ENCODE assay signal across 4 cellular contexts in genomic region chr3:152873314-152873713, GRCh38. TPM values are rescaled to one million over a fixed set of nuclear protein-coding genes. Genes with fewer than 3 reads are reported as not detected.
DNase-seq lines count a peak whose midpoint lies in the region; ATAC-seq, FAIRE-seq and TF ChIP-seq lines count a peak whose summit lies in the region.
"Not testable (repeated sequence)": the region's sequence is repeated elsewhere in the genome, so short reads cannot be mapped to it uniquely, and the experiment has no call there.
"Had no signal": no experiment of that assay in that cellular context is flagged by ENCODE, and none has a peak within 500 bp of the region (broad histone marks: within the 10 kb centered on the region; RNA-seq: fewer than 3 reads in every experiment).

No MANE protein-coding gene starts in this region.

- in situ Hi-C loops in K562 (cut with MboI), result not testable (repeated sequence)

- ATAC-seq in K562, result not testable (repeated sequence)

- CTCF ChIA-PET in K562 (lab: Yijun Ruan, JAX; ENCODE audit: low intra/inter-chr PET ratio), result not testable (repeated sequence)

- H3K4me3 ChIP-seq in K562, result not testable (repeated sequence)

- not testable (repeated sequence) for TF ChIP-seq RAD21 in K562 (CRISPR knock-in tag; conservative IDR thresholded peaks at IDR 0.05 in 1 of 2, IDR thresholded peaks at IDR 0.05 in 1 of 2)

- H3K9ac ChIP-seq in K562 (ENCODE audit: insufficient read depth in 1 of 2, low read depth in 2 of 2, low read length in 2 of 2), result not testable (repeated sequence)

- DNase-seq in K562 (ENCODE audit: extremely low read depth in 1 of 4, low spot score in 3 of 4), result not testable (repeated sequence)

- not testable (repeated sequence) for H3K27me3 ChIP-seq in K562 (ENCODE audit: control insufficient read depth in 2 of 2, insufficient read depth in 2 of 2, low read length in 2 of 2)

- not testable (repeated sequence) for TF ChIP-seq POLR2A in K562 (conservative IDR thresholded peaks at IDR 0.05)

- not testable (repeated sequence) for TF ChIP-seq EP300 in K562 (IDR thresholded peaks at IDR 0.05; ENCODE audit: low read length)

- not testable (repeated sequence) for H2AFZ ChIP-seq in K562 (ENCODE audit: low read depth, low read length)

- intact Hi-C loops in K562 (cut with micrococcal nuclease), result not testable (repeated sequence)

- not testable (repeated sequence) for H4K20me1 ChIP-seq in K562 (replicated peaks; ENCODE audit: control insufficient read depth, insufficient read depth, low read length)

- H3K36me3 ChIP-seq in K562 (ENCODE audit: control insufficient read depth, insufficient read depth, low read length), result not testable (repeated sequence)

- not testable (repeated sequence) for H3K4me1 ChIP-seq in K562 (replicated peaks in 1 of 2; ENCODE audit: control insufficient read depth in 2 of 2, insufficient read depth in 2 of 2, low read length in 2 of 2)

- not testable (repeated sequence) for H3K4me2 ChIP-seq in K562 (ENCODE audit: insufficient read depth, low read length)

- not testable (repeated sequence) for H3K9me3 ChIP-seq in K562 (replicated peaks; ENCODE audit: control insufficient read depth, insufficient read depth, low read depth, low read length)

- not testable (repeated sequence) for H3K79me2 ChIP-seq in K562 (ENCODE audit: control insufficient read depth, insufficient read depth, low read length)

- not testable (repeated sequence) for TF ChIP-seq CTCF in K562 (IDR thresholded peaks at IDR 0.05 in 2 of 3, conservative IDR thresholded peaks at IDR 0.05 in 1 of 3; ENCODE audit: insufficient read depth in 2 of 3, low read depth in 1 of 3, low read length in 3 of 3)

- FAIRE-seq in K562 (lab: Jason Lieb, UNC), result not testable (repeated sequence)

- BruUV-seq in K562 (replicated peaks; lab: Mats Ljungman, UMichigan), result not testable (repeated sequence)

- not testable (repeated sequence) for H3K27ac ChIP-seq in K562 (ENCODE audit: extremely low read depth, low read depth, low read length)

- POLR2A ChIA-PET in K562 (lab: Yijun Ruan, JAX), result not testable (repeated sequence)

- not testable (repeated sequence) for H3K9me1 ChIP-seq in K562 (ENCODE audit: control insufficient read depth, insufficient read depth, low read length)

TF ChIP-seq in K562, 482 proteins besides CTCF, POLR2A, EP300 and RAD21:
- TF ChIP-seq NCOR1 (IDR thresholded peaks at IDR 0.05) (0 out of 2 replicates have a peak, but pooled peaks have one; percentile 51), NFIC (IDR thresholded peaks at IDR 0.05) (0 out of 2 replicates have a peak, but pooled peaks have one; percentile 17), CBFA2T3 (IDR thresholded peaks at IDR 0.05) (peak; percentile 77), TAL1 (IDR thresholded peaks at IDR 0.05) (peak; percentile 73), TRIM24 (IDR thresholded peaks at IDR 0.05) (peak; percentile 38 to 49; a peak in 2 of 4 replicates), TCF3 (CRISPR knock-in tag; IDR thresholded peaks at IDR 0.05) (peak; percentile 55), CBFA2T2 (conservative IDR thresholded peaks at IDR 0.05) (peak; percentile 60), ARID1B (IDR thresholded peaks at IDR 0.05) (peak; percentile 56)
TF ChIP-seq in K562: peak in this region for 8; not testable (repeated sequence) for 474.

RNA-seq across cellular contexts. Expression of gene P2RY1, which starts 38.4 kb away (rescaled TPM):
- 18.7 and 47.0 TPM in 2 replicates for total RNA-seq in K562 (2011; cell fraction: chromatin; rRNA removed; ENCODE audit: low replicate concordance)
- total RNA-seq in K562 (2011; cell fraction: nucleolus; rRNA removed), result 20.0 and 27.2 TPM in 2 replicates
- 30.1 and 34.5 TPM in 2 replicates for total RNA-seq in K562 (2011; cell fraction: nucleoplasm; rRNA removed)
- 21.4 and 21.9 TPM in 2 replicates for total RNA-seq in K562 (2014; rRNA removed)
- 27.9 and 30.3 TPM in 2 replicates for total RNA-seq in K562 (2014; rRNA removed; fragmentation: Illumina TruSeq; extraction: Trizol)
- 17.5 and 18.1 TPM in 2 replicates for total RNA-seq in K562 (2015; rRNA removed; fragmentation: Illumina TruSeq; extraction: Trizol)
- 23.1 and 24.3 TPM in 2 replicates for total RNA-seq in K562 (2021)
- 17.0 and 20.4 TPM in 2 replicates for polyA plus RNA-seq in K562 (2011; rRNA removed)
- polyA plus RNA-seq in K562 (2011; cell fraction: cytosol; rRNA removed), result 9.4 and 13.7 TPM in 2 replicates
- polyA plus RNA-seq in K562 (2011; cell fraction: nucleus; rRNA removed), result 16.9 and 21.5 TPM in 2 replicates
- 10.0 and 11.2 TPM in 2 replicates for polyA plus RNA-seq in K562 (2012)
- polyA plus RNA-seq in K562 (2014; fragmentation: Illumina TruSeq; extraction: Trizol), result 18.0 and 18.6 TPM in 2 replicates
- 1 to 10 TPM; 6.0 TPM for polyA plus RNA-seq in K562 (2014; fragmentation: Nextera tagmentation; extraction: Ambion mirVana)
- polyA plus RNA-seq in K562 (2014; rRNA removed), result 17.8 and 18.4 TPM in 2 replicates
- 29.4 and 36.2 TPM in 2 replicates for polyA minus RNA-seq in K562 (2011; rRNA and poly(A)+ RNA removed)
- 18.5 and 21.0 TPM in 2 replicates for polyA minus RNA-seq in K562 (2011; cell fraction: cytosol; rRNA and poly(A)+ RNA removed)
- 22.1 and 35.8 TPM in 2 replicates for polyA minus RNA-seq in K562 (2011; cell fraction: nucleus; rRNA and poly(A)+ RNA removed)
- polyA plus RNA-seq: BJ; CD4-positive, alpha-beta memory T cell; CD8-positive, alpha-beta memory T cell had no signal
